ENCODE assay signal across 23 cellular contexts in genomic region chr5:147998704-147999103, GRCh38.
"Had no signal": no experiment of that assay in that cellular context is flagged by ENCODE, and none has a peak within 500 bp of the region (broad histone marks: within the 10 kb centered on the region; RNA-seq: fewer than 3 reads in every experiment).

No MANE protein-coding gene starts in this region.

- H3K4me3 Mint-ChIP-seq: memory B cell; naive thymus-derived CD4-positive, alpha-beta T cell; nephron; neural progenitor cell; stimulated activated naive B cell treated with anti-CD40 and anti-IgM and Interleukin-4, amounts not matched to agents 10 μg/mL and 1 μg/mL and 100 μg/mL, for 72 hours; stimulated activated naive CD8-positive, alpha-beta T cell treated with anti-CD3 and anti-CD28 coated beads, Interleukin-15, Interleukin-2, amounts not matched to agents 100 ng/mL and 50 ng/mL, for 24 hours had no signal

- H3K4me1 Mint-ChIP-seq: memory B cell; nephron; neural progenitor cell; stimulated activated naive B cell treated with anti-CD40 and anti-IgM and Interleukin-4, amounts not matched to agents 10 μg/mL and 1 μg/mL and 100 μg/mL, for 72 hours had no signal

- H3K4me3 ChIP-seq: dorsolateral prefrontal cortex, gastrocnemius medialis, lower lobe of right lung, neural progenitor cell, psoas muscle, sigmoid colon, spleen, thoracic aorta, tibial nerve, upper lobe of left lung had no signal

- H3K4me2 ChIP-seq: neural progenitor cell had no signal

- H3K9ac ChIP-seq: neural progenitor cell, parathyroid adenoma had no signal

- H3K4me1 ChIP-seq: gastrocnemius medialis, lower lobe of right lung, neural progenitor cell, parathyroid adenoma, psoas muscle, sigmoid colon, spleen, tibial nerve, upper lobe of left lung had no signal

- H3K27me3 Mint-ChIP-seq: stimulated activated naive B cell treated with anti-CD40 and anti-IgM and Interleukin-4, amounts not matched to agents 10 μg/mL and 1 μg/mL and 100 μg/mL, for 72 hours; stimulated activated naive CD8-positive, alpha-beta T cell treated with anti-CD3 and anti-CD28 coated beads, Interleukin-15, Interleukin-2, amounts not matched to agents 100 ng/mL and 50 ng/mL, for 24 hours had no signal

- H3K27me3 ChIP-seq: gastrocnemius medialis, neural progenitor cell, sigmoid colon, spleen, tibial nerve, upper lobe of left lung had no signal

- H3K27ac ChIP-seq: dorsolateral prefrontal cortex, gastrocnemius medialis, lower lobe of right lung, neural progenitor cell, parathyroid adenoma, psoas muscle, sigmoid colon, spleen, thoracic aorta, tibial nerve, upper lobe of left lung had no signal

- ATAC-seq: gastrocnemius medialis; left ventricle myocardium superior; lower lobe of right lung; naive thymus-derived CD4-positive, alpha-beta T cell; psoas muscle; right cardiac atrium; stimulated activated naive B cell treated with anti-CD40 and anti-IgM and Interleukin-4, amounts not matched to agents 10 μg/mL and 1 μg/mL and 100 μg/mL, for 72 hours had no signal

- H2AFZ ChIP-seq: neural progenitor cell, parathyroid adenoma had no signal

- H3K27ac Mint-ChIP-seq: memory B cell; naive thymus-derived CD4-positive, alpha-beta T cell; nephron; neural progenitor cell; stimulated activated naive B cell treated with anti-CD40 and anti-IgM and Interleukin-4, amounts not matched to agents 10 μg/mL and 1 μg/mL and 100 μg/mL, for 72 hours; stimulated activated naive CD8-positive, alpha-beta T cell treated with anti-CD3 and anti-CD28 coated beads, Interleukin-15, Interleukin-2, amounts not matched to agents 100 ng/mL and 50 ng/mL, for 24 hours had no signal

- DNase-seq: dorsolateral prefrontal cortex; effector CD4-positive, alpha-beta T cell; foreskin fibroblast; gastrocnemius medialis; head of caudate nucleus; left ventricle myocardium superior; lower lobe of right lung; midbrain; naive thymus-derived CD4-positive, alpha-beta T cell; psoas muscle; right cardiac atrium; sigmoid colon; spleen; stimulated activated CD4-positive, alpha-beta T cell treated with anti-CD3 and anti-CD28 coated beads, Interleukin-2, amount 100 ng/mL, for 48 hours; stimulated activated naive B cell treated with anti-CD40 and anti-IgM and Interleukin-4, amounts not matched to agents 10 μg/mL and 1 μg/mL and 100 μg/mL, for 72 hours; upper lobe of left lung had no signal

- H3K9me3 ChIP-seq: gastrocnemius medialis had no signal

- H3K36me3 ChIP-seq: gastrocnemius medialis, lower lobe of right lung, sigmoid colon, spleen, thoracic aorta, tibial nerve, upper lobe of left lung had no signal

- H3K79me2 ChIP-seq: parathyroid adenoma had no signal
